ENCODE assay signal across 1 cellular context in genomic region chr11:120335928-120336640, GRCh38.
A peak's percentile ranks its signal among the peaks of the same experiment; 100 is the strongest.
TF ChIP-seq lines count a peak whose summit lies in the region.

A gene with protein sequence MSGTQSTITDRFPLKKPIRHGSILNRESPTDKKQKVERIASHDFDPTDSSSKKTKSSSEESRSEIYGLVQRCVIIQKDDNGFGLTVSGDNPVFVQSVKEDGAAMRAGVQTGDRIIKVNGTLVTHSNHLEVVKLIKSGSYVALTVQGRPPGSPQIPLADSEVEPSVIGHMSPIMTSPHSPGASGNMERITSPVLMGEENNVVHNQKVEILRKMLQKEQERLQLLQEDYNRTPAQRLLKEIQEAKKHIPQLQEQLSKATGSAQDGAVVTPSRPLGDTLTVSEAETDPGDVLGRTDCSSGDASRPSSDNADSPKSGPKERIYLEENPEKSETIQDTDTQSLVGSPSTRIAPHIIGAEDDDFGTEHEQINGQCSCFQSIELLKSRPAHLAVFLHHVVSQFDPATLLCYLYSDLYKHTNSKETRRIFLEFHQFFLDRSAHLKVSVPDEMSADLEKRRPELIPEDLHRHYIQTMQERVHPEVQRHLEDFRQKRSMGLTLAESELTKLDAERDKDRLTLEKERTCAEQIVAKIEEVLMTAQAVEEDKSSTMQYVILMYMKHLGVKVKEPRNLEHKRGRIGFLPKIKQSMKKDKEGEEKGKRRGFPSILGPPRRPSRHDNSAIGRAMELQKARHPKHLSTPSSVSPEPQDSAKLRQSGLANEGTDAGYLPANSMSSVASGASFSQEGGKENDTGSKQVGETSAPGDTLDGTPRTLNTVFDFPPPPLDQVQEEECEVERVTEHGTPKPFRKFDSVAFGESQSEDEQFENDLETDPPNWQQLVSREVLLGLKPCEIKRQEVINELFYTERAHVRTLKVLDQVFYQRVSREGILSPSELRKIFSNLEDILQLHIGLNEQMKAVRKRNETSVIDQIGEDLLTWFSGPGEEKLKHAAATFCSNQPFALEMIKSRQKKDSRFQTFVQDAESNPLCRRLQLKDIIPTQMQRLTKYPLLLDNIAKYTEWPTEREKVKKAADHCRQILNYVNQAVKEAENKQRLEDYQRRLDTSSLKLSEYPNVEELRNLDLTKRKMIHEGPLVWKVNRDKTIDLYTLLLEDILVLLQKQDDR (N-terminal part only) (plus strand): TSS chr11:120336413. CDS start chr11:120337244, 831 bp downstream.

TF ChIP-seq in K562, 482 proteins besides CTCF, POLR2A, EP300 and RAD21 (continued from another document and continues in another):
- TF ChIP-seq YY1 (IDR thresholded peaks at IDR 0.05; ENCODE audit: borderline replicate concordance in 1 of 3, control insufficient read depth in 1 of 3, extremely low read depth in 1 of 3, insufficient read depth in 3 of 3, insufficient read length in 1 of 3, insufficient replicate concordance in 2 of 3, low read depth in 1 of 3, low read length in 2 of 3) (peak in 2 of 3 experiments; percentile 61 to 68), NR0B1 (IDR thresholded peaks at IDR 0.05; ENCODE audit: partially characterized antibody) (no peak), PCBP1 (IDR thresholded peaks at IDR 0.05; ENCODE audit: low read depth, low read length, poor library complexity, severe bottlenecking) (peak; percentile 100), CBX2 (IDR thresholded peaks at IDR 0.05; ENCODE audit: insufficient read depth, low read length, poor library complexity, severe bottlenecking) (no peak), ZNF589 (CRISPR knock-in tag; IDR thresholded peaks at IDR 0.05; ENCODE audit: low read depth) (peak; percentile 80), HINFP (tag; conservative IDR thresholded peaks at IDR 0.05; ENCODE audit: low read depth) (no peak), PYGO2 (tag; IDR thresholded peaks at IDR 0.05) (no peak), TSC22D4 (tag; IDR thresholded peaks at IDR 0.05) (no peak), CLOCK (CRISPR knock-in tag; IDR thresholded peaks at IDR 0.05; ENCODE audit: borderline replicate concordance) (no peak), GABPB1 (CRISPR knock-in tag; IDR thresholded peaks at IDR 0.05) (peak; percentile 68), CHD1 (IDR thresholded peaks at IDR 0.05; ENCODE audit: low read length) (no peak), KLF16 (IDR thresholded peaks at IDR 0.05) (no peak), SIX5 (IDR thresholded peaks at IDR 0.05; ENCODE audit: borderline replicate concordance in 1 of 2, insufficient read depth in 1 of 2, low read depth in 1 of 2, low read length in 2 of 2) (no peak), ZNF280B (CRISPR knock-in tag; IDR thresholded peaks at IDR 0.05) (no peak), BRCA1 (IDR thresholded peaks at IDR 0.05) (no peak), BRCA1 (CRISPR knock-in tag; IDR thresholded peaks at IDR 0.05) (no peak), BHLHE40 (IDR thresholded peaks at IDR 0.05; ENCODE audit: low read length) (no peak), MCM3 (IDR thresholded peaks at IDR 0.05) (no peak), HIVEP1 (CRISPR knock-in tag; IDR thresholded peaks at IDR 0.05) (no peak), CHCHD3 (CRISPR knock-in tag; IDR thresholded peaks at IDR 0.05) (no peak), BCL6 (CRISPR knock-in tag; IDR thresholded peaks at IDR 0.05) (no peak), ESRRB (CRISPR knock-in tag; IDR thresholded peaks at IDR 0.05; ENCODE audit: borderline replicate concordance) (no peak)
- TF ChIP-seq, protein P1, sequence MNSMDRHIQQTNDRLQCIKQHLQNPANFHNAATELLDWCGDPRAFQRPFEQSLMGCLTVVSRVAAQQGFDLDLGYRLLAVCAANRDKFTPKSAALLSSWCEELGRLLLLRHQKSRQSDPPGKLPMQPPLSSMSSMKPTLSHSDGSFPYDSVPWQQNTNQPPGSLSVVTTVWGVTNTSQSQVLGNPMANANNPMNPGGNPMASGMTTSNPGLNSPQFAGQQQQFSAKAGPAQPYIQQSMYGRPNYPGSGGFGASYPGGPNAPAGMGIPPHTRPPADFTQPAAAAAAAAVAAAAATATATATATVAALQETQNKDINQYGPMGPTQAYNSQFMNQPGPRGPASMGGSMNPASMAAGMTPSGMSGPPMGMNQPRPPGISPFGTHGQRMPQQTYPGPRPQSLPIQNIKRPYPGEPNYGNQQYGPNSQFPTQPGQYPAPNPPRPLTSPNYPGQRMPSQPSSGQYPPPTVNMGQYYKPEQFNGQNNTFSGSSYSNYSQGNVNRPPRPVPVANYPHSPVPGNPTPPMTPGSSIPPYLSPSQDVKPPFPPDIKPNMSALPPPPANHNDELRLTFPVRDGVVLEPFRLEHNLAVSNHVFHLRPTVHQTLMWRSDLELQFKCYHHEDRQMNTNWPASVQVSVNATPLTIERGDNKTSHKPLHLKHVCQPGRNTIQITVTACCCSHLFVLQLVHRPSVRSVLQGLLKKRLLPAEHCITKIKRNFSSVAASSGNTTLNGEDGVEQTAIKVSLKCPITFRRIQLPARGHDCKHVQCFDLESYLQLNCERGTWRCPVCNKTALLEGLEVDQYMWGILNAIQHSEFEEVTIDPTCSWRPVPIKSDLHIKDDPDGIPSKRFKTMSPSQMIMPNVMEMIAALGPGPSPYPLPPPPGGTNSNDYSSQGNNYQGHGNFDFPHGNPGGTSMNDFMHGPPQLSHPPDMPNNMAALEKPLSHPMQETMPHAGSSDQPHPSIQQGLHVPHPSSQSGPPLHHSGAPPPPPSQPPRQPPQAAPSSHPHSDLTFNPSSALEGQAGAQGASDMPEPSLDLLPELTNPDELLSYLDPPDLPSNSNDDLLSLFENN (IDR thresholded peaks at IDR 0.05; ENCODE audit: low read depth in 2 of 2, low read length in 2 of 2) = no peak
- TF ChIP-seq, protein P2, sequence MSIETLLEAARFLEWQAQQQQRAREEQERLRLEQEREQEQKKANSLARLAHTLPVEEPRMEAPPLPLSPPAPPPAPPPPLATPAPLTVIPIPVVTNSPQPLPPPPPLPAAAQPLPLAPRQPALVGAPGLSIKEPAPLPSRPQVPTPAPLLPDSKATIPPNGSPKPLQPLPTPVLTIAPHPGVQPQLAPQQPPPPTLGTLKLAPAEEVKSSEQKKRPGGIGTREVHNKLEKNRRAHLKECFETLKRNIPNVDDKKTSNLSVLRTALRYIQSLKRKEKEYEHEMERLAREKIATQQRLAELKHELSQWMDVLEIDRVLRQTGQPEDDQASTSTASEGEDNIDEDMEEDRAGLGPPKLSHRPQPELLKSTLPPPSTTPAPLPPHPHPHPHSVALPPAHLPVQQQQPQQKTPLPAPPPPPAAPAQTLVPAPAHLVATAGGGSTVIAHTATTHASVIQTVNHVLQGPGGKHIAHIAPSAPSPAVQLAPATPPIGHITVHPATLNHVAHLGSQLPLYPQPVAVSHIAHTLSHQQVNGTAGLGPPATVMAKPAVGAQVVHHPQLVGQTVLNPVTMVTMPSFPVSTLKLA (conservative IDR thresholded peaks at IDR 0.05) = peak; percentile 53 to 79; a peak in 3 of 4 replicates
- TF ChIP-seq, protein P3, sequence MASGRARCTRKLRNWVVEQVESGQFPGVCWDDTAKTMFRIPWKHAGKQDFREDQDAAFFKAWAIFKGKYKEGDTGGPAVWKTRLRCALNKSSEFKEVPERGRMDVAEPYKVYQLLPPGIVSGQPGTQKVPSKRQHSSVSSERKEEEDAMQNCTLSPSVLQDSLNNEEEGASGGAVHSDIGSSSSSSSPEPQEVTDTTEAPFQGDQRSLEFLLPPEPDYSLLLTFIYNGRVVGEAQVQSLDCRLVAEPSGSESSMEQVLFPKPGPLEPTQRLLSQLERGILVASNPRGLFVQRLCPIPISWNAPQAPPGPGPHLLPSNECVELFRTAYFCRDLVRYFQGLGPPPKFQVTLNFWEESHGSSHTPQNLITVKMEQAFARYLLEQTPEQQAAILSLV (tag; IDR thresholded peaks at IDR 0.05) = no peak
- TF ChIP-seq, protein P4, sequence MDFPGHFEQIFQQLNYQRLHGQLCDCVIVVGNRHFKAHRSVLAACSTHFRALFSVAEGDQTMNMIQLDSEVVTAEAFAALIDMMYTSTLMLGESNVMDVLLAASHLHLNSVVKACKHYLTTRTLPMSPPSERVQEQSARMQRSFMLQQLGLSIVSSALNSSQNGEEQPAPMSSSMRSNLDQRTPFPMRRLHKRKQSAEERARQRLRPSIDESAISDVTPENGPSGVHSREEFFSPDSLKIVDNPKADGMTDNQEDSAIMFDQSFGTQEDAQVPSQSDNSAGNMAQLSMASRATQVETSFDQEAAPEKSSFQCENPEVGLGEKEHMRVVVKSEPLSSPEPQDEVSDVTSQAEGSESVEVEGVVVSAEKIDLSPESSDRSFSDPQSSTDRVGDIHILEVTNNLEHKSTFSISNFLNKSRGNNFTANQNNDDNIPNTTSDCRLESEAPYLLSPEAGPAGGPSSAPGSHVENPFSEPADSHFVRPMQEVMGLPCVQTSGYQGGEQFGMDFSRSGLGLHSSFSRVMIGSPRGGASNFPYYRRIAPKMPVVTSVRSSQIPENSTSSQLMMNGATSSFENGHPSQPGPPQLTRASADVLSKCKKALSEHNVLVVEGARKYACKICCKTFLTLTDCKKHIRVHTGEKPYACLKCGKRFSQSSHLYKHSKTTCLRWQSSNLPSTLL (IDR thresholded peaks at IDR 0.05) = no peak
- TF ChIP-seq, protein P5, sequence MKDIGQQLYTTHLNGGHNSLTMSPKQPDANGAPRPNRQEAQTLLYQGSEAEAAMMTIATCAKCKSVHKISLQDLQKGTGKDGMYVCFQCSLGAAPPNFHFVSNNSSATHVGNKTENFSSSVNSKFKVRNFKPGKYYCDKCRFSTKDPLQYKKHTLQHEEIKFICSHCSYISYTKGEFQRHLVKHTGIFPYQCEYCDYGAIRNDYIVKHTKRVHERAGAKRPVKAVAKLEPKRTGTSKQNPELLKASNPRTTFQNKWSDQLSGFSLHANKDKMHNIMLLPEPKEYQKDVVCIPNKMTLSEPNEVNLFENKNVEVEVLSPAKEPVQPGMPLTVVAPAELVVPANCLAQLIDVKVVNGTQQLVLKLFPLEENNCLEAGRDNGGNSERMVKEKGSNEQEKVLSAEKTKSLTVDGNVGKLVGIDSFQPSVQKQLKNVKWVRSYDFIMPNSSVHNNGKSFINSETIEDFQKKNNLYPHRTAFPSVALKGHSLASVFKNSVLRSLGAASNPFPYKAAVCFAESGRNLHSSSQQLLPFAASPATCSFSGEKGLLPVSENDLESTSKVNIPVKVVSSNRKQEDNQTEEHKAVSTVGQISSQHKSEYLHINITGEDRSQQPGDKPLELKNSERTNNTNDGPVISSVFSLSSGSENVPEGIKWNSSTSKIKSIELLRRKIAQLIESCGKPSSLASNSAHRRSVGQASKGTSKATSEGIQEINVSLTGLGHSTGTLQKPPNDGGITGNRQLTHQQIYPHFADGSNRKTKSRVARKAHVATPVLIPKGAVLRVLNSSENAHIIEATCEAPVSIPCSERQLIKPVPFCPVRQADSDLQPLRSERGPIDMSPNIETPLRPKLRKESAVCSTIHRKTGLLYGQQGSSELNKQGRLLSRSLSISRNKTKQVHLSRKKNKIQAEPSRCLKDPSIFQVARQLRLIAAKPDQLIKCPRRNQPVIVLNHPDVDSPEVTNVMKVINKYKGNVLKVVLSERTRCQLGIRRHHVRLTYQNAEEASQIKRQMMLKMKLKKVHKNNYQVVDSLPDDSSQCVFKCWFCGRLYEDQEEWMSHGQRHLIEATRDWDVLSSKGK (CRISPR knock-in tag; IDR thresholded peaks at IDR 0.05) = no peak
